28 cellular contexts compared by ENCODE assay signal in genomic region chr3:153169793-153170386, GRCh38.
"Had no signal": no experiment of that assay in that cellular context is flagged by ENCODE, and none has a peak within 500 bp of the region (broad histone marks: within the 10 kb centered on the region; RNA-seq: fewer than 3 reads in every experiment).

No MANE protein-coding gene starts in this region.

- H3K4me1 ChIP-seq: adrenal gland, psoas muscle had no signal

- DNase-seq: activated CD4-positive, alpha-beta T cell treated with anti-CD3 and anti-CD28 coated beads, Interleukin-2, amount 10 ng/mL, durations not matched to agents 24 days and 14 days; activated CD8-positive, alpha-beta T cell treated with anti-CD3 and anti-CD28 coated beads for 36 hours; activated naive CD4-positive, alpha-beta T cell; activated T-cell treated with anti-CD3 and anti-CD28 coated beads, Interleukin-2, amount 50 U/mL, for 1 hour; adrenal gland; brain microvascular endothelial cell; caudate nucleus; dermis blood vessel endothelial cell; effector memory CD4-positive, alpha-beta T cell; head of caudate nucleus; hypothalamus; left cardiac atrium; midbrain; pancreas; psoas muscle; stimulated activated CD4-positive, alpha-beta T cell treated with anti-CD3 and anti-CD28 coated beads, Interleukin-4, amount 100 ng/mL, for 24 hours; stimulated activated naive CD8-positive, alpha-beta T cell treated with anti-CD3 and anti-CD28 coated beads, Interleukin-15, Interleukin-2, amounts not matched to agents 100 U/mL and 50 U/mL, for 24 hours; thyroid gland had no signal

- H3K27ac ChIP-seq: adrenal gland, ascending aorta, brain microvascular endothelial cell, esophagus muscularis mucosa, gastroesophageal sphincter, neutrophil, pancreas, psoas muscle, right atrium auricular region, thyroid gland, VCaP had no signal

- H3K27me3 ChIP-seq: adrenal gland, ascending aorta, brain microvascular endothelial cell, esophagus muscularis mucosa, gastroesophageal sphincter, neutrophil, pancreas, right atrium auricular region, thyroid gland had no signal

- H3K36me3 ChIP-seq: adrenal gland, ascending aorta, pancreas, right atrium auricular region, thyroid gland had no signal

- H3K27me3 Mint-ChIP-seq: activated CD4-positive, alpha-beta T cell treated with anti-CD3 and anti-CD28 coated beads, Interleukin-2, amount 10 ng/mL, durations not matched to agents 24 days and 14 days; activated CD8-positive, alpha-beta T cell treated with anti-CD3 and anti-CD28 coated beads for 36 hours; activated naive CD8-positive, alpha-beta T cell; activated T-helper 17 cell treated with anti-CD3 and anti-CD28 coated beads, Interleukin-2, amount 50 U/mL, for 72 hours had no signal

- H3K4me3 Mint-ChIP-seq: activated CD4-positive, alpha-beta T cell treated with anti-CD3 and anti-CD28 coated beads, Interleukin-2, amount 10 ng/mL, durations not matched to agents 24 days and 14 days; activated CD8-positive, alpha-beta T cell treated with anti-CD3 and anti-CD28 coated beads for 36 hours; activated naive CD8-positive, alpha-beta T cell; activated T-helper 17 cell treated with anti-CD3 and anti-CD28 coated beads, Interleukin-2, amount 50 U/mL, for 72 hours; nephron had no signal

- H3K9me3 Mint-ChIP-seq: activated CD4-positive, alpha-beta T cell treated with anti-CD3 and anti-CD28 coated beads, Interleukin-2, amount 10 ng/mL, durations not matched to agents 24 days and 14 days; activated CD8-positive, alpha-beta T cell treated with anti-CD3 and anti-CD28 coated beads for 36 hours; activated T-helper 17 cell treated with anti-CD3 and anti-CD28 coated beads, Interleukin-2, amount 50 U/mL, for 72 hours; nephron had no signal

- H3K4me3 ChIP-seq: adrenal gland, ascending aorta, esophagus muscularis mucosa, gastroesophageal sphincter, pancreas, psoas muscle, right atrium auricular region, thyroid gland had no signal

- H3K27ac Mint-ChIP-seq: activated CD4-positive, alpha-beta T cell treated with anti-CD3 and anti-CD28 coated beads, Interleukin-2, amount 10 ng/mL, durations not matched to agents 24 days and 14 days; activated CD8-positive, alpha-beta T cell treated with anti-CD3 and anti-CD28 coated beads for 36 hours; activated naive CD8-positive, alpha-beta T cell; activated T-helper 17 cell treated with anti-CD3 and anti-CD28 coated beads, Interleukin-2, amount 50 U/mL, for 72 hours; nephron had no signal

- H3K36me3 Mint-ChIP-seq: activated naive CD8-positive, alpha-beta T cell had no signal

- H3K9me3 ChIP-seq: adrenal gland, ascending aorta, esophagus muscularis mucosa, gastroesophageal sphincter, neutrophil, pancreas, psoas muscle, right atrium auricular region, thyroid gland had no signal

- ATAC-seq: activated CD4-positive, CD25-positive, alpha-beta regulatory T cell treated with anti-CD3 and anti-CD28 coated beads, Interleukin-2, amount 50 U/mL, for 24 hours; activated CD8-positive, alpha-beta T cell treated with anti-CD3 and anti-CD28 coated beads for 36 hours; activated T-helper 17 cell treated with anti-CD3 and anti-CD28 coated beads, Interleukin-2, amount 50 U/mL, for 72 hours; gastroesophageal sphincter; left cardiac atrium; pancreas; psoas muscle; stimulated activated naive CD8-positive, alpha-beta T cell treated with anti-CD3 and anti-CD28 coated beads, Interleukin-15, Interleukin-2, amounts not matched to agents 100 U/mL and 50 U/mL, for 24 hours had no signal
